In genomic region chr2:27069436-27069835, GRCh38 we compare ENCODE assay signal across 11 cellular contexts. TPM values are rescaled to one million over a fixed set of nuclear protein-coding genes. Genes with fewer than 3 reads are reported as not detected.
DNase-seq lines count a peak whose midpoint lies in the region; ATAC-seq lines count a peak whose summit lies in the region.
"Had no signal": no experiment of that assay in that cellular context is flagged by ENCODE, and none has a peak within 500 bp of the region (broad histone marks: within the 10 kb centered on the region; RNA-seq: fewer than 3 reads in every experiment).

No MANE protein-coding gene starts in this region.

- H3K27me3 Mint-ChIP-seq in activated naive CD4-positive, alpha-beta T cell treated with anti-CD3 and anti-CD28 coated beads, Interleukin-2, amount 50 U/mL, for 24 hours = no peaks in the 10 kb centered on the region
- H3K27me3 Mint-ChIP-seq in activated naive CD8-positive, alpha-beta T cell = no peaks in the 10 kb centered on the region
- no peaks in the 10 kb centered on the region for H3K27me3 Mint-ChIP-seq in immature natural killer cell (ENCODE audit: low read depth in 3 of 3)
- H3K27me3 Mint-ChIP-seq: dendritic cell treated with granulocyte-macrophage colony-stimulating factor and Interleukin-4, amounts not matched to agents 40 ng/mL and 50 ng/mL, for 4 days had no signal

- peak overlapping the region in 4 of 5 donors; percentile 86 to 97 (median 92) for H3K9ac ChIP-seq in subcutaneous abdominal adipose tissue (ENCODE audit: low read length in 5 of 5)

- H3K27me3 ChIP-seq in subcutaneous abdominal adipose tissue (ENCODE audit: control insufficient read depth in 5 of 5, insufficient read depth in 4 of 5, low read length in 5 of 5) = no peaks in the 10 kb centered on the region

- peaks cover 11 to 36% (median 29%) of the 10 kb centered on the region in 5 donors for H3K36me3 ChIP-seq in subcutaneous abdominal adipose tissue (ENCODE audit: control insufficient read depth in 5 of 5, insufficient read depth in 5 of 5, low read length in 5 of 5)

- H3K4me1 Mint-ChIP-seq in activated naive CD4-positive, alpha-beta T cell treated with anti-CD3 and anti-CD28 coated beads, Interleukin-2, amount 50 U/mL, for 24 hours = peaks cover 67% of the 10 kb centered on the region
- peaks cover 51% of the 10 kb centered on the region for H3K4me1 Mint-ChIP-seq in activated naive CD8-positive, alpha-beta T cell (ENCODE audit: low read depth)
- H3K4me1 Mint-ChIP-seq in immature natural killer cell = peaks cover 52 to 78% of the 10 kb centered on the region in 2 donors

- no peaks in the 10 kb centered on the region for H3K9me3 ChIP-seq in subcutaneous abdominal adipose tissue (ENCODE audit: control insufficient read depth in 5 of 5, low read length in 5 of 5)

- DNase-seq in activated naive CD4-positive, alpha-beta T cell (lab: John Stamatoyannopoulos, UW) = no peak
- DNase-seq in immature natural killer cell = no peak
- no peak for DNase-seq in cortex of kidney (lab: John Stamatoyannopoulos, UW)
- DNase-seq in SKM-1 treated with dmso at 0.1 percent for 144 hours (lab: John Stamatoyannopoulos, UW; ENCODE audit: unreplicated experiment) = no peak
- DNase-seq: activated CD4-positive, alpha-beta T cell treated with anti-CD3 and anti-CD28 coated beads, Interleukin-2, amount 50 U/mL, for 48 hours had no signal

- peaks cover 15% of the 10 kb centered on the region for H3K36me3 Mint-ChIP-seq in activated naive CD4-positive, alpha-beta T cell treated with anti-CD3 and anti-CD28 coated beads, Interleukin-2, amount 50 U/mL, for 24 hours
- H3K36me3 Mint-ChIP-seq in activated naive CD8-positive, alpha-beta T cell = peaks cover 5% of the 10 kb centered on the region
- H3K36me3 Mint-ChIP-seq in immature natural killer cell = peaks cover 4 to 18% (median 12%) of the 10 kb centered on the region in 3 donors

- peak overlapping the region; percentile 73 for H3K27ac Mint-ChIP-seq in activated naive CD4-positive, alpha-beta T cell treated with anti-CD3 and anti-CD28 coated beads, Interleukin-2, amount 50 U/mL, for 24 hours
- H3K27ac Mint-ChIP-seq in activated naive CD8-positive, alpha-beta T cell = peak overlapping the region; percentile 83
- peak overlapping the region; percentile 31 to 57 (median 50) for H3K27ac Mint-ChIP-seq in immature natural killer cell

- peak overlapping the region; percentile 99 for H3K4me3 Mint-ChIP-seq in activated naive CD4-positive, alpha-beta T cell treated with anti-CD3 and anti-CD28 coated beads, Interleukin-2, amount 50 U/mL, for 24 hours
- peak overlapping the region; percentile 98 for H3K4me3 Mint-ChIP-seq in activated naive CD8-positive, alpha-beta T cell
- peak overlapping the region in 4 of 5 donors; percentile 43 to 98 (median 70) for H3K4me3 Mint-ChIP-seq in immature natural killer cell
- H3K4me3 Mint-ChIP-seq: CD14-positive monocyte had no signal

- H3K27ac ChIP-seq in subcutaneous abdominal adipose tissue (ENCODE audit: low read depth, low read length) = peak overlapping the region; percentile 90

- H3K4me3 ChIP-seq in subcutaneous abdominal adipose tissue (ENCODE audit: low read depth in 1 of 5, low read length in 5 of 5) = no peak overlapping the region

- peaks cover 5 to 50% (median 39%) of the 10 kb centered on the region in 5 donors for H3K4me1 ChIP-seq in subcutaneous abdominal adipose tissue (ENCODE audit: control insufficient read depth in 5 of 5, insufficient read depth in 5 of 5, low read length in 5 of 5)

- no peaks in the 10 kb centered on the region for H3K9me3 Mint-ChIP-seq in activated naive CD4-positive, alpha-beta T cell treated with anti-CD3 and anti-CD28 coated beads, Interleukin-2, amount 50 U/mL, for 24 hours
- H3K9me3 Mint-ChIP-seq in activated naive CD8-positive, alpha-beta T cell (ENCODE audit: low read depth) = no peaks in the 10 kb centered on the region
- peaks cover 0 to 2% (median 0%) of the 10 kb centered on the region in 6 donors for H3K9me3 Mint-ChIP-seq in immature natural killer cell
- H3K9me3 Mint-ChIP-seq: CD14-positive monocyte; dendritic cell treated with granulocyte-macrophage colony-stimulating factor and Interleukin-4, amounts not matched to agents 40 ng/mL and 50 ng/mL, for 4 days had no signal

- ATAC-seq in HG02610 (IDR thresholded peaks at IDR 0.05; ENCODE audit: unreplicated experiment) = no peak

RNA-seq across cellular contexts. Expression of gene OST4, which starts 2.0 kb away (rescaled TPM):
- 100 to 1,000 TPM; 677 to 899 (median 681) TPM for polyA plus RNA-seq in immature natural killer cell

RNA-seq across cellular contexts. Expression of gene EMILIN1, which starts 9.0 kb away (rescaled TPM):
- 1 to 10 TPM in 1 of 3 donors, under 1 TPM in 2; 0.80 to 1.3 (median 0.92) TPM for polyA plus RNA-seq in immature natural killer cell

RNA-seq across cellular contexts. Expression of gene KHK, which starts 17.1 kb away (rescaled TPM):
- polyA plus RNA-seq in immature natural killer cell = 1 to 10 TPM; 7.0 to 9.5 (median 8.4) TPM

RNA-seq across cellular contexts. Expression of gene AGBL5, which starts 18.0 kb away (rescaled TPM):
- polyA plus RNA-seq in immature natural killer cell = 10 to 100 TPM in 1 of 3 donors, 1 to 10 TPM in 2; 7.7 to 10.2 (median 8.9) TPM

RNA-seq across cellular contexts. Expression of gene TMEM214, which starts 36.7 kb away (rescaled TPM):
- 10 to 100 TPM; 16.6 to 48.3 (median 17.6) TPM for polyA plus RNA-seq in immature natural killer cell
